ENCODE assay signal across 8 cellular contexts in genomic region chr3:135965129-135965505, GRCh38. TPM values are rescaled to one million over a fixed set of nuclear protein-coding genes. Genes with fewer than 3 reads are reported as not detected.
DNase-seq lines count a peak whose midpoint lies in the region; ATAC-seq and TF ChIP-seq lines count a peak whose summit lies in the region.

No MANE protein-coding gene starts in this region.

- peaks cover 33% of the 10 kb centered on the region for H3K27me3 Mint-ChIP-seq in activated naive CD8-positive, alpha-beta T cell treated with anti-CD3 and anti-CD28 coated beads, Interleukin-2, amount 50 U/mL, for 24 hours

- peaks cover 0 to 42% (median 12%) of the 10 kb centered on the region in 7 donors for H3K27me3 ChIP-seq in spleen (replicated peaks in 1 of 7)

- H3K27ac Mint-ChIP-seq in activated naive CD8-positive, alpha-beta T cell treated with anti-CD3 and anti-CD28 coated beads, Interleukin-2, amount 50 U/mL, for 24 hours = no peak overlapping the region

- peak overlapping the region; percentile 62 for H3K4me3 Mint-ChIP-seq in activated naive CD8-positive, alpha-beta T cell treated with anti-CD3 and anti-CD28 coated beads, Interleukin-2, amount 50 U/mL, for 24 hours

- H3K4me1 Mint-ChIP-seq in activated naive CD8-positive, alpha-beta T cell treated with anti-CD3 and anti-CD28 coated beads, Interleukin-2, amount 50 U/mL, for 24 hours = peaks cover 17% of the 10 kb centered on the region

- 14 to 38% (median 18%) methylated on average over 16 of the region's 16 CpGs for WGBS in spleen, 5 donors

- in situ Hi-C loops in GM13976 (cut with MboI; ENCODE audit: low sequenced_read_pairs, unreplicated experiment) (no loop called here), GM13977 (cut with MboI; ENCODE audit: low pct_unique_long_range_greater_than_20kb, low sequenced_read_pairs, unreplicated experiment) (no loop called here)

- H3K9me3 Mint-ChIP-seq in activated naive CD8-positive, alpha-beta T cell treated with anti-CD3 and anti-CD28 coated beads, Interleukin-2, amount 50 U/mL, for 24 hours = peaks cover 14% of the 10 kb centered on the region

- peak overlapping the region in 6 of 8 donors; percentile 78 to 86 (median 82) for H3K27ac ChIP-seq in spleen

- H3K9me3 ChIP-seq in iPS-18c (ENCODE audit: control insufficient read depth, insufficient read depth, low read length) = no peaks in the 10 kb centered on the region
- peaks cover 2 to 21% (median 18%) of the 10 kb centered on the region in 8 donors for H3K9me3 ChIP-seq in spleen

- TF ChIP-seq CTCF in spleen (IDR thresholded peaks at IDR 0.05 in 8 of 11, conservative IDR thresholded peaks at IDR 0.05 in 3 of 11) (no peak), GM13976 (IDR thresholded peaks at IDR 0.05; ENCODE audit: borderline replicate concordance, control extremely low read depth, extremely low read depth, insufficient read depth, missing control alignments) (no peak), GM13977 (IDR thresholded peaks at IDR 0.05; ENCODE audit: extremely low read depth, insufficient read depth, missing control alignments) (no peak)

- no peaks in the 10 kb centered on the region for H3K36me3 ChIP-seq in spleen

- no peak for TF ChIP-seq POLR2A in spleen (IDR thresholded peaks at IDR 0.05)

- H3K4me1 ChIP-seq in spleen = peaks cover 6 to 21% (median 17%) of the 10 kb centered on the region in 6 donors

- H3K36me3 Mint-ChIP-seq in activated naive CD8-positive, alpha-beta T cell treated with anti-CD3 and anti-CD28 coated beads, Interleukin-2, amount 50 U/mL, for 24 hours (ENCODE audit: low read depth) = no peaks in the 10 kb centered on the region

- DNase-seq in activated naive CD8-positive, alpha-beta T cell treated with anti-CD3 and anti-CD28 coated beads, Interleukin-2, amount 50 U/mL, for 24 hours = no peak
- DNase-seq in spleen (no peak), GM13976 (ENCODE audit: low spot score) (no peak), NCI-H1048 (lab: John Stamatoyannopoulos, UW) (no peak), GM13977 (ENCODE audit: low spot score) (no peak)

- intact Hi-C loops in spleen (cut with DNase I; ENCODE audit: low total_unique reads) = no loop called here

- ATAC-seq in HG03439 (IDR thresholded peaks at IDR 0.05; ENCODE audit: unreplicated experiment) (peak; percentile 10), GM21381 (IDR thresholded peaks at IDR 0.05; ENCODE audit: unreplicated experiment) (no peak)
- no peak for ATAC-seq in activated naive CD8-positive, alpha-beta T cell treated with anti-CD3 and anti-CD28 coated beads, Interleukin-2, amount 50 U/mL, for 24 hours

- H3K4me3 ChIP-seq in iPS-18c (ENCODE audit: insufficient read depth, low read depth, low read length) (peak overlapping the region; percentile 38; the same call in 1 of the 2 replicates), spleen (peak overlapping the region; percentile 61 to 77 (median 73))

RNA-seq across cellular contexts. Expression of gene PPP2R3A, which starts 0.4 kb away (rescaled TPM):
- 1 to 10 TPM; 2.5 to 5.9 (median 4.2) TPM for total RNA-seq in spleen
- polyA plus RNA-seq in spleen = under 1 TPM; 0.24 to 0.58 (median 0.26) TPM
